In the genomic region with DNA sequence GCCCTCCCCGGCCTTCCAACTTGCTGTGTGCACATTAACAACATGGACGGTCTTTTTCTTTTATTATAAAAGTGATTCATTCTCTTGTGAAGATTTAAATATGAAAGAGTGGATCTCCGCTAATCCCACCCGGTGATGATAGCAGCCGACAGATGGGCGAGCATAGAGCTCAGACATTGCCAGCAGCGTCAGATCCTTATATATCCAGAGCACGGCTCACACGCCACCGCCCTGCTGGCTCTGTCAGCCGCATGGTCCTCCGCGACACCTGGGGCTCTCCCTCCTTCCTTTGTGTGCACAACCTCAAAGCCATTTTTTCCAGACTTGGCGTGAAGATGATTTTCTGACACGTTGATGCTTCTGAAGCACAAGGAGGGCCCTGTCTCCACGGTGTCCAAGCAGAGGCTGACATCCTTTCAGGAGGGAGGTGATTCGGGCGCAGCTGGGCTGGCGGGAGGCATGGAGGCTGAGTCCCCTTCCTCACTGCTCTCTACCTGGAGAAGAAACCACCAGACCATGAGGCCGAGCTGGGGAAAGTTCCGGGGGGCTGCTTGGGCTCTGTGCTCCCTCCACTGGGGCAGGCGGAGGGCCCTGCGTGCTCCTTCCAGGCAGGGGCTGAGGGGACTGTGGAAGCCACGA, we compare ENCODE assay signal across 13 cellular contexts. TPM values are rescaled to one million over a fixed set of nuclear protein-coding genes. Genes with fewer than 3 reads are reported as not detected.
A peak's percentile ranks its signal among the peaks of the same experiment; 100 is the strongest.
DNase-seq lines count a peak whose midpoint lies in the region; ATAC-seq lines count a peak whose summit lies in the region.
"Had no signal": no experiment of that assay in that cellular context is flagged by ENCODE, and none has a peak within 500 bp of the region (broad histone marks: within the 10 kb centered on the region; RNA-seq: fewer than 3 reads in every experiment).

No MANE protein-coding gene starts in this region.

- intact Hi-C loops in naive thymus-derived CD4-positive, alpha-beta T cell (cut with micrococcal nuclease), result no loop called here

- POLR2A ChIA-PET in naive thymus-derived CD4-positive, alpha-beta T cell (lab: Charles Lee), result interaction anchor here (0.7 to 6.3 kb wide), 5 partner anchors 9 to 34 kb away, joined by 3 to 40 read pairs (median 3); partner anchors contain the start of gene MRGBP

- H3K9me3 Mint-ChIP-seq in naive thymus-derived CD4-positive, alpha-beta T cell, result peaks cover 0 to 4% (median 0%) of the 10 kb centered on the region in 11 donors
- H3K9me3 Mint-ChIP-seq in effector memory CD8-positive, alpha-beta T cell, result no peaks in the 10 kb centered on the region

- no peak overlapping the region for H3K4me3 ChIP-seq in SJCRH30
- no peak overlapping the region for H3K4me3 ChIP-seq in naive thymus-derived CD4-positive, alpha-beta T cell (ENCODE audit: low read length)
- H3K4me3 ChIP-seq: lung, testis had no signal

- H3K36me3 ChIP-seq in SJCRH30, result no peaks in the 10 kb centered on the region
- H3K36me3 ChIP-seq in naive thymus-derived CD4-positive, alpha-beta T cell (ENCODE audit: control insufficient read depth in 2 of 3, insufficient read depth in 3 of 3, low read length in 3 of 3), result no peaks in the 10 kb centered on the region

- no peak for ATAC-seq in naive thymus-derived CD4-positive, alpha-beta T cell
- ATAC-seq in GM21619 (IDR thresholded peaks at IDR 0.05; ENCODE audit: unreplicated experiment), result no peak
- ATAC-seq in effector memory CD8-positive, alpha-beta T cell (replicated peaks), result no peak
- ATAC-seq: HCT116 had no signal

- H3K27me3 Mint-ChIP-seq in naive thymus-derived CD4-positive, alpha-beta T cell, result no peaks in the 10 kb centered on the region
- no peaks in the 10 kb centered on the region for H3K27me3 Mint-ChIP-seq in effector memory CD8-positive, alpha-beta T cell

- peak overlapping the region in 8 of 9 donors; percentile 79 to 93 (median 92) for H3K27ac Mint-ChIP-seq in naive thymus-derived CD4-positive, alpha-beta T cell
- peak overlapping the region in 1 of 2 donors; percentile 60 for H3K27ac Mint-ChIP-seq in effector memory CD8-positive, alpha-beta T cell
- H3K27ac Mint-ChIP-seq: dendritic cell treated with granulocyte-macrophage colony-stimulating factor and Interleukin-4, amounts not matched to agents 40 ng/mL and 50 ng/mL, for 4 days had no signal

- CTCF ChIA-PET in naive thymus-derived CD4-positive, alpha-beta T cell (lab: Charles Lee), result no interaction called here

- H3K27me3 ChIP-seq in SJCRH30, result peaks cover 43% of the 10 kb centered on the region
- H3K27me3 ChIP-seq in naive thymus-derived CD4-positive, alpha-beta T cell (ENCODE audit: control insufficient read depth in 2 of 2, insufficient read depth in 2 of 2, low read length in 2 of 2), result no peaks in the 10 kb centered on the region
- H3K27me3 ChIP-seq: testis had no signal

- peaks cover 30% of the 10 kb centered on the region for H3K4me1 ChIP-seq in SJCRH30
- peaks cover 24 to 49% of the 10 kb centered on the region in 2 donors for H3K4me1 ChIP-seq in naive thymus-derived CD4-positive, alpha-beta T cell (ENCODE audit: control insufficient read depth in 2 of 2, insufficient read depth in 2 of 2, low read length in 2 of 2)

- H3K36me3 Mint-ChIP-seq in naive thymus-derived CD4-positive, alpha-beta T cell, result peaks cover 0 to 3% (median 0%) of the 10 kb centered on the region in 5 donors
- H3K36me3 Mint-ChIP-seq in effector memory CD8-positive, alpha-beta T cell (ENCODE audit: insufficient read depth), result no peaks in the 10 kb centered on the region

- peaks cover 35 to 79% (median 60%) of the 10 kb centered on the region in 7 donors for H3K4me1 Mint-ChIP-seq in naive thymus-derived CD4-positive, alpha-beta T cell
- H3K4me1 Mint-ChIP-seq in effector memory CD8-positive, alpha-beta T cell (ENCODE audit: low read depth in 2 of 2), result peaks cover 19 to 25% of the 10 kb centered on the region in 2 donors

- H3K4me3 Mint-ChIP-seq in naive thymus-derived CD4-positive, alpha-beta T cell, result peak overlapping the region in 8 of 10 donors; percentile 14 to 91 (median 52)
- H3K4me3 Mint-ChIP-seq in effector memory CD8-positive, alpha-beta T cell, result no peak overlapping the region
- H3K4me3 Mint-ChIP-seq: dendritic cell treated with granulocyte-macrophage colony-stimulating factor and Interleukin-4, amounts not matched to agents 40 ng/mL and 50 ng/mL, for 4 days had no signal

- DNase-seq in NCI-H1417 (lab: John Stamatoyannopoulos, UW) (peak; percentile 19 to 79 (median 72)), NCI-H1417 treated with DMSO at 0.1 percent for 48 hours (lab: John Stamatoyannopoulos, UW) (no peak), DMS79 (lab: John Stamatoyannopoulos, UW) (peak; percentile 62), SJCRH30 (peak; percentile 50 to 68), substantia nigra (lab: John Stamatoyannopoulos, UW) (no peak)
- DNase-seq in naive thymus-derived CD4-positive, alpha-beta T cell, result no peak
- no peak for DNase-seq in effector memory CD8-positive, alpha-beta T cell
- DNase-seq: nucleus accumbens, testis had no signal

- no peaks in the 10 kb centered on the region for H3K9me3 ChIP-seq in SJCRH30 (replicated peaks)
- H3K9me3 ChIP-seq in naive thymus-derived CD4-positive, alpha-beta T cell (ENCODE audit: control insufficient read depth in 2 of 3, low read length in 3 of 3), result no peaks in the 10 kb centered on the region
- H3K9me3 ChIP-seq: testis had no signal

- H3K27ac ChIP-seq in SJCRH30, result no peak overlapping the region
- peak overlapping the region; percentile 77 for H3K27ac ChIP-seq in naive thymus-derived CD4-positive, alpha-beta T cell (ENCODE audit: low read depth, low read length)
- no peak overlapping the region for H3K27ac ChIP-seq in substantia nigra (ENCODE audit: low read depth, low read length, poor library complexity, severe bottlenecking)
- H3K27ac ChIP-seq: testis had no signal

RNA-seq across cellular contexts. Expression of gene MRGBP, which starts 22.1 kb away (rescaled TPM):
- total RNA-seq in SJCRH30 (2014; rRNA removed; shearing (Covaris generic)), result 52.5 and 57.4 TPM in 2 replicates
- 10 to 100 TPM in 3 of 5 experiments, 1 to 10 TPM in 2; 9.4 to 15.4 (median 12.2) TPM for total RNA-seq in naive thymus-derived CD4-positive, alpha-beta T cell
- 10 to 100 TPM in 1 of 2 donors, 1 to 10 TPM in 1; 8.1 to 12.6 TPM for polyA plus RNA-seq in naive thymus-derived CD4-positive, alpha-beta T cell

RNA-seq across cellular contexts. Expression of gene OGFR, which starts 30.4 kb away (rescaled TPM):
- 46.6 and 49.0 TPM in 2 replicates for total RNA-seq in SJCRH30 (2014; rRNA removed; shearing (Covaris generic))
- 10 to 100 TPM; 52.3 to 82.7 (median 70.5) TPM for total RNA-seq in naive thymus-derived CD4-positive, alpha-beta T cell
- polyA plus RNA-seq in naive thymus-derived CD4-positive, alpha-beta T cell, result 10 to 100 TPM; 34.5 to 69.6 TPM

RNA-seq across cellular contexts. Expression of gene COL9A3, which starts 42.7 kb away (rescaled TPM):
- total RNA-seq in SJCRH30 (2014; rRNA removed; shearing (Covaris generic)), result 2.0 and 2.1 TPM in 2 replicates
- under 1 TPM in 2 of 5 experiments, not detected in 3; 0.32 to 0.59 TPM for total RNA-seq in naive thymus-derived CD4-positive, alpha-beta T cell
- not detected for polyA plus RNA-seq in naive thymus-derived CD4-positive, alpha-beta T cell

Comparison
In these comparisons a context has a peak if more than half of its experiments do, and no peak if none do; other contexts are left out.
1. DNase-seq: peak in NCI-H1417 (3 of 3), DMS79 (single experiment) and SJCRH30 (2 of 2); none in NCI-H1417 treated with DMSO at 0.1 percent for 48 hours (single experiment), naive thymus-derived CD4-positive, alpha-beta T cell (0 of 9), effector memory CD8-positive, alpha-beta T cell (0 of 3) and substantia nigra (0 of 49).
2. H3K4me3 Mint-ChIP-seq: peak in naive thymus-derived CD4-positive, alpha-beta T cell (8 of 10); none in effector memory CD8-positive, alpha-beta T cell (0 of 2).